ENCODE assay signal across 8 cellular contexts in genomic region chr6:96520039-96520850, GRCh38. TPM values are rescaled to one million over a fixed set of nuclear protein-coding genes. Genes with fewer than 3 reads are reported as not detected.
DNase-seq lines count a peak whose midpoint lies in the region; TF ChIP-seq lines count a peak whose summit lies in the region.

No MANE protein-coding gene starts in this region.

- intact Hi-C loops in ovary (cut with DNase I), result no loop called here

- TF ChIP-seq EP300 in ovary (IDR thresholded peaks at IDR 0.05), result no peak

- H3K27ac ChIP-seq in esophagus (ENCODE audit: low read depth in 2 of 2, low read length in 1 of 2) (peak overlapping the region; percentile 10 to 42), ovary (no peak overlapping the region)

- WGBS in esophagus, 2 donors, result 47 to 52% methylated on average over 7 of the region's 7 CpGs
- WGBS in ovary, 3 donors, result 47 to 60% (median 50%) methylated on average over 7 of the region's 7 CpGs

- H3K27me3 ChIP-seq in GM06990 (replicated peaks; ENCODE audit: control insufficient read depth, insufficient read depth, low read length) (no peaks in the 10 kb centered on the region), esophagus (ENCODE audit: control insufficient read depth in 1 of 2, insufficient read depth in 2 of 2, low read length in 2 of 2) (no peaks in the 10 kb centered on the region), ovary (no peaks in the 10 kb centered on the region)

- no peak for TF ChIP-seq CTCF in GM06990 (IDR thresholded peaks at IDR 0.05; ENCODE audit: insufficient read depth, low read length, poor library complexity, severe bottlenecking)
- TF ChIP-seq CTCF in ovary (IDR thresholded peaks at IDR 0.05), result no peak

- H3K9me3 ChIP-seq in esophagus (ENCODE audit: control insufficient read depth in 2 of 2, insufficient read depth in 1 of 2, low read depth in 1 of 2, low read length in 1 of 2) (no peaks in the 10 kb centered on the region), ovary (no peaks in the 10 kb centered on the region)

- DNase-seq in GM06990 (ENCODE audit: extremely low read depth, insufficient read length), result no peak
- peak; percentile 44 for DNase-seq in RPMI7951 (ENCODE audit: low read depth)
- no peak for DNase-seq in ovary
- no peak for DNase-seq in NCI-H187 (lab: John Stamatoyannopoulos, UW)
- DNase-seq in CD1c-positive myeloid dendritic cell (ENCODE audit: extremely low spot score), result no peak
- no peak for DNase-seq in effector CD8-positive, alpha-beta T cell (lab: John Stamatoyannopoulos, UW)
- no peak for DNase-seq in OCI-M2 (lab: John Stamatoyannopoulos, UW; ENCODE audit: unreplicated experiment)

- H3K4me3 ChIP-seq in GM06990 (replicated peaks; ENCODE audit: low read depth, low read length) (peak overlapping the region; percentile 86), esophagus (ENCODE audit: low read depth in 1 of 2, low read length in 2 of 2) (peak overlapping the region in 1 of 2 donors; percentile 85), ovary (peak overlapping the region; percentile 87)

- no peak for TF ChIP-seq POLR2A in ovary (IDR thresholded peaks at IDR 0.05)

- H3K4me1 ChIP-seq in esophagus (ENCODE audit: control insufficient read depth in 2 of 2, insufficient read depth in 2 of 2, low read length in 1 of 2) (no peaks in the 10 kb centered on the region), ovary (ENCODE audit: insufficient read depth) (peaks cover 8% of the 10 kb centered on the region)

- H3K36me3 ChIP-seq in GM06990 (ENCODE audit: control insufficient read depth, insufficient read depth, low read length) (no peaks in the 10 kb centered on the region), esophagus (ENCODE audit: control insufficient read depth in 2 of 2, insufficient read depth in 2 of 2, low read length in 1 of 2) (no peaks in the 10 kb centered on the region), ovary (no peaks in the 10 kb centered on the region)

RNA-seq across cellular contexts. Expression of gene UFL1, which starts 1.4 kb away (rescaled TPM):
- 24.2 and 27.0 TPM in 2 replicates for total RNA-seq in RPMI7951 (2014; rRNA removed; shearing (Covaris generic))
- polyA plus RNA-seq in esophagus, result 10 to 100 TPM; 11.4 to 13.5 TPM
- 10 to 100 TPM; 20.0 to 31.7 (median 24.3) TPM for total RNA-seq in ovary
- 10 to 100 TPM; 15.6 to 22.4 TPM for polyA plus RNA-seq in ovary

RNA-seq across cellular contexts. Expression of gene FHL5, which starts 42.7 kb away (rescaled TPM):
- total RNA-seq in RPMI7951 (2014; rRNA removed; shearing (Covaris generic)), result not detected in 2 replicates
- 1 to 10 TPM in 1 of 2 donors, under 1 TPM in 1; 0.37 to 1.3 TPM for polyA plus RNA-seq in esophagus
- 10 to 100 TPM in 3 of 7 donors, 1 to 10 TPM in 4; 3.0 to 25.3 (median 8.6) TPM for total RNA-seq in ovary
- polyA plus RNA-seq in ovary, result 10 to 100 TPM; 15.5 to 31.1 TPM

Comparison
In these comparisons a context has a peak if more than half of its experiments do, and no peak if none do; other contexts are left out.
1. H3K27ac ChIP-seq: peak in esophagus (2 of 2); none in ovary (0 of 2).